16 cellular contexts compared by ENCODE assay signal in genomic region chr9:87594218-87594617, GRCh38.
DNase-seq lines count a peak whose midpoint lies in the region; ATAC-seq and TF ChIP-seq lines count a peak whose summit lies in the region.
"Had no signal": no experiment of that assay in that cellular context is flagged by ENCODE, and none has a peak within 500 bp of the region (broad histone marks: within the 10 kb centered on the region; RNA-seq: fewer than 3 reads in every experiment).

No MANE protein-coding gene starts in this region.

- no peak for TF ChIP-seq POLR2A in stomach (IDR thresholded peaks at IDR 0.05)

- 68 to 85% (median 79%) methylated on average over 4 of the region's 4 CpGs for WGBS in stomach, 5 donors

- H3K27ac ChIP-seq in brain microvascular endothelial cell (no peak overlapping the region), stomach (peak overlapping the region in 3 of 5 donors; percentile 68 to 80 (median 80))
- H3K27ac ChIP-seq: epithelial cell of prostate, thoracic aorta, VCaP had no signal

- H3K4me1 ChIP-seq in stomach: peaks cover 53 to 77% (median 72%) of the 10 kb centered on the region in 4 donors

- ATAC-seq in GM21528 (IDR thresholded peaks at IDR 0.05; ENCODE audit: low FRiP score, unreplicated experiment): no peak
- no peak for ATAC-seq in esophagus mucosa
- ATAC-seq in HG03095 (IDR thresholded peaks at IDR 0.05; ENCODE audit: unreplicated experiment): no peak
- ATAC-seq: activated naive CD4-positive, alpha-beta T cell treated with anti-CD3 and anti-CD28 coated beads, Interleukin-2, amount 50 U/mL, for 72 hours; PC-3; SK-N-SH treated with all-trans-retinoic acid at 6 μM for 48 hours had no signal

- H3K27me3 ChIP-seq in brain microvascular endothelial cell (replicated peaks) (no peaks in the 10 kb centered on the region), kidney epithelial cell (ENCODE audit: control insufficient read depth, insufficient read depth, low read length) (no peaks in the 10 kb centered on the region), stomach (no peaks in the 10 kb centered on the region)

- no peaks in the 10 kb centered on the region for H3K9me3 ChIP-seq in stomach
- H3K9me3 ChIP-seq: thoracic aorta had no signal

- no peak for TF ChIP-seq EP300 in stomach (IDR thresholded peaks at IDR 0.05)

- H3K36me3 ChIP-seq in brain microvascular endothelial cell (replicated peaks) (no peaks in the 10 kb centered on the region), kidney epithelial cell (ENCODE audit: control insufficient read depth, insufficient read depth, low read length) (no peaks in the 10 kb centered on the region), stomach (no peaks in the 10 kb centered on the region)
- H3K36me3 ChIP-seq: thoracic aorta had no signal

- no peak for TF ChIP-seq CTCF in brain microvascular endothelial cell (IDR thresholded peaks at IDR 0.05; ENCODE audit: low read depth, low read length, missing control alignments)
- no peak for TF ChIP-seq CTCF in kidney epithelial cell (IDR thresholded peaks at IDR 0.05; ENCODE audit: insufficient read depth, low read length, poor library complexity, severe bottlenecking)
- no peak for TF ChIP-seq CTCF in stomach (IDR thresholded peaks at IDR 0.05)

- no peak overlapping the region for H3K4me3 ChIP-seq in brain microvascular endothelial cell (ENCODE audit: low read depth, low read length)
- H3K4me3 ChIP-seq in kidney epithelial cell (ENCODE audit: low read depth, low read length): no peak overlapping the region
- no peak overlapping the region for H3K4me3 ChIP-seq in stomach
- H3K4me3 ChIP-seq: thoracic aorta had no signal

- in situ Hi-C loops in brain microvascular endothelial cell (cut with HindIII; ENCODE audit: low pct_ligation_motif_present, low sequenced_read_pairs): no loop called here

- intact Hi-C loops in stomach (cut with DNase I; ENCODE audit: low total_unique reads): no loop called here

- peak; percentile 16 for DNase-seq in GM03348 (ENCODE audit: low spot score)
- peak; percentile 45 for DNase-seq in brain microvascular endothelial cell
- peak; percentile 85 for DNase-seq in kidney epithelial cell (ENCODE audit: low read depth)
- DNase-seq in stomach: no peak
- DNase-seq in amniotic stem cell (lab: John Stamatoyannopoulos, UW): no peak
- DNase-seq: DND-41, NCI-H1105 treated with DMSO at 0.1 percent for 48 hours, PC-3 had no signal

Comparison
In these comparisons a context has a peak if more than half of its experiments do, and no peak if none do; other contexts are left out.
1. DNase-seq: peak in GM03348 (single experiment), brain microvascular endothelial cell (single experiment) and kidney epithelial cell (single experiment); none in stomach (single experiment) and amniotic stem cell (single experiment).